1 cellular context compared by ENCODE assay signal in the genomic region with DNA sequence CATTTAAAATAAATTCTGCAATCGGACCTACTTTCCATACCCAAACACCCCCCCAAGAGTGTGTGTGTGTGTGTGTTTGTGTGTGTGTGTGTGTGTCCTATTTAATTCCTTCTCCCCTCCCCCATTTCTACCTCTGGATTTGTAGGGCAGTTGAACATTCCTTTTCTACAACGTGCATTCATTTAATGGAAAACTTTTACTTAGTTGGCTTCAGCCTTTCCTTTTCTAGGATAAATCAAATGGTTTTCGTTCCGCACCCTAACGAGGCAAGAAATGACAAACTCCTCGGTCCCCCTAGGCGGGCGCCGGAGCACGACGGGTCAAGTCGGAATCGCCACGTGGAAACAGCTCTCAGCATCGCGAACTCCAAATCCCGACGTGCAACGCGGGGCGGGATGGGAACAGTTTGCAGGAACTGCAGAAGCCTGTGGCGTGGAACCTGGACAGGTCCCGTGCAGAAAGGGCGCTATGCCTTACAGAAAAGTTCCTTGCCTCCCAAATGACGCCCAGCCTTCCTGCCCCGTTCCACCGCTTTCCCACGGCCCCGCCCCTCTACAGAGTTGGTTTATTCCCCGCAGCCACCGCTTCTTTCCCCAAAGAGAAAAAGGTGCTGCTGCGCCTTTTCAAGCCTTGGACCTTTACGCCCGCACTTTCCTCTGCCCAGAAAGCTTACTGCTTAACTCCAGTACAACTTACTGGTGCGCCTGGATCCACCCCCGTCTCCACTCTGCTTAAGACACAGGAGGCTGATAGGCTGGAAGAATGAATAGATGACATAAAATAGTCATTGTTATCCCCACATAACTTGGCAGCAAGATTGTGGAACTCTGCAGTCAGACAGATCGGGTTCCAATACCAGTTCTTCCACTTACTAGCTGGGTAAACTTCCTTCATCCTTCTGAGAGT.
TF ChIP-seq lines count a peak whose summit lies in the region.

No MANE protein-coding gene starts in this region.

TF ChIP-seq in HepG2, 621 proteins besides CTCF, POLR2A, EP300 and RAD21 (continued from another document and continues in another):
- peak; percentile 66; the same call in 1 of the 2 replicates for TF ChIP-seq PHF20 (CRISPR knock-in tag; IDR thresholded peaks at IDR 0.05)
- TF ChIP-seq ZNF558 (CRISPR knock-in tag; IDR thresholded peaks at IDR 0.05; ENCODE audit: borderline replicate concordance) = peak; percentile 49; the same call in 1 of the 2 replicates
- no peak for TF ChIP-seq MED13 (CRISPR knock-in tag; IDR thresholded peaks at IDR 0.05)
- no peak for TF ChIP-seq MZF1 (CRISPR knock-in tag; IDR thresholded peaks at IDR 0.05; ENCODE audit: borderline replicate concordance)
- TF ChIP-seq ZSCAN25 (CRISPR knock-in tag; IDR thresholded peaks at IDR 0.05) = peak; percentile 57; the same call in 1 of the 2 replicates
- TF ChIP-seq ZNF569 (CRISPR knock-in tag; IDR thresholded peaks at IDR 0.05; ENCODE audit: borderline replicate concordance) = no peak
- TF ChIP-seq ATF3 (CRISPR knock-in tag; IDR thresholded peaks at IDR 0.05) = no peak
- TF ChIP-seq TFE3 (CRISPR knock-in tag; IDR thresholded peaks at IDR 0.05) = peak; percentile 61; the same call in 1 of the 2 replicates
- no peak for TF ChIP-seq USF2 (IDR thresholded peaks at IDR 0.05; ENCODE audit: low read depth, low read length)
- peak; percentile 19; the same call in 1 of the 2 replicates for TF ChIP-seq USF2 (CRISPR knock-in tag; IDR thresholded peaks at IDR 0.05; ENCODE audit: borderline replicate concordance)
- TF ChIP-seq THAP11 (CRISPR knock-in tag; IDR thresholded peaks at IDR 0.05) = peak; percentile 97
- TF ChIP-seq, protein P1, sequence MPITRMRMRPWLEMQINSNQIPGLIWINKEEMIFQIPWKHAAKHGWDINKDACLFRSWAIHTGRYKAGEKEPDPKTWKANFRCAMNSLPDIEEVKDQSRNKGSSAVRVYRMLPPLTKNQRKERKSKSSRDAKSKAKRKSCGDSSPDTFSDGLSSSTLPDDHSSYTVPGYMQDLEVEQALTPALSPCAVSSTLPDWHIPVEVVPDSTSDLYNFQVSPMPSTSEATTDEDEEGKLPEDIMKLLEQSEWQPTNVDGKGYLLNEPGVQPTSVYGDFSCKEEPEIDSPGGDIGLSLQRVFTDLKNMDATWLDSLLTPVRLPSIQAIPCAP (CRISPR knock-in tag; IDR thresholded peaks at IDR 0.05; ENCODE audit: low read depth) = 0 out of 2 replicates have a peak, but pooled peaks have one; percentile 32
- TF ChIP-seq, protein P2, sequence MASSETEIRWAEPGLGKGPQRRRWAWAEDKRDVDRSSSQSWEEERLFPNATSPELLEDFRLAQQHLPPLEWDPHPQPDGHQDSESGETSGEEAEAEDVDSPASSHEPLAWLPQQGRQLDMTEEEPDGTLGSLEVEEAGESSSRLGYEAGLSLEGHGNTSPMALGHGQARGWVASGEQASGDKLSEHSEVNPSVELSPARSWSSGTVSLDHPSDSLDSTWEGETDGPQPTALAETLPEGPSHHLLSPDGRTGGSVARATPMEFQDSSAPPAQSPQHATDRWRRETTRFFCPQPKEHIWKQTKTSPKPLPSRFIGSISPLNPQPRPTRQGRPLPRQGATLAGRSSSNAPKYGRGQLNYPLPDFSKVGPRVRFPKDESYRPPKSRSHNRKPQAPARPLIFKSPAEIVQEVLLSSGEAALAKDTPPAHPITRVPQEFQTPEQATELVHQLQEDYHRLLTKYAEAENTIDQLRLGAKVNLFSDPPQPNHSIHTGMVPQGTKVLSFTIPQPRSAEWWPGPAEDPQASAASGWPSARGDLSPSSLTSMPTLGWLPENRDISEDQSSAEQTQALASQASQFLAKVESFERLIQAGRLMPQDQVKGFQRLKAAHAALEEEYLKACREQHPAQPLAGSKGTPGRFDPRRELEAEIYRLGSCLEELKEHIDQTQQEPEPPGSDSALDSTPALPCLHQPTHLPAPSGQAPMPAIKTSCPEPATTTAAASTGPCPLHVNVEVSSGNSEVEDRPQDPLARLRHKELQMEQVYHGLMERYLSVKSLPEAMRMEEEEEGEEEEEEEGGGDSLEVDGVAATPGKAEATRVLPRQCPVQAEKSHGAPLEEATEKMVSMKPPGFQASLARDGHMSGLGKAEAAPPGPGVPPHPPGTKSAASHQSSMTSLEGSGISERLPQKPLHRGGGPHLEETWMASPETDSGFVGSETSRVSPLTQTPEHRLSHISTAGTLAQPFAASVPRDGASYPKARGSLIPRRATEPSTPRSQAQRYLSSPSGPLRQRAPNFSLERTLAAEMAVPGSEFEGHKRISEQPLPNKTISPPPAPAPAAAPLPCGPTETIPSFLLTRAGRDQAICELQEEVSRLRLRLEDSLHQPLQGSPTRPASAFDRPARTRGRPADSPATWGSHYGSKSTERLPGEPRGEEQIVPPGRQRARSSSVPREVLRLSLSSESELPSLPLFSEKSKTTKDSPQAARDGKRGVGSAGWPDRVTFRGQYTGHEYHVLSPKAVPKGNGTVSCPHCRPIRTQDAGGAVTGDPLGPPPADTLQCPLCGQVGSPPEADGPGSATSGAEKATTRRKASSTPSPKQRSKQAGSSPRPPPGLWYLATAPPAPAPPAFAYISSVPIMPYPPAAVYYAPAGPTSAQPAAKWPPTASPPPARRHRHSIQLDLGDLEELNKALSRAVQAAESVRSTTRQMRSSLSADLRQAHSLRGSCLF (CRISPR knock-in tag; IDR thresholded peaks at IDR 0.05; ENCODE audit: borderline replicate concordance) = no peak
- TF ChIP-seq HNRNPLL (IDR thresholded peaks at IDR 0.05; ENCODE audit: low read depth, low read length, poor library complexity, severe bottlenecking) = peak; percentile 56
- TF ChIP-seq ZNF296 (CRISPR knock-in tag; conservative IDR thresholded peaks at IDR 0.05) = no peak
- TF ChIP-seq POLR2G (IDR thresholded peaks at IDR 0.05; ENCODE audit: low read depth, low read length) = peak; percentile 76
- peak; percentile 30; the same call in 1 of the 2 replicates for TF ChIP-seq RXRA (CRISPR knock-in tag; IDR thresholded peaks at IDR 0.05)
- TF ChIP-seq, protein P3, sequence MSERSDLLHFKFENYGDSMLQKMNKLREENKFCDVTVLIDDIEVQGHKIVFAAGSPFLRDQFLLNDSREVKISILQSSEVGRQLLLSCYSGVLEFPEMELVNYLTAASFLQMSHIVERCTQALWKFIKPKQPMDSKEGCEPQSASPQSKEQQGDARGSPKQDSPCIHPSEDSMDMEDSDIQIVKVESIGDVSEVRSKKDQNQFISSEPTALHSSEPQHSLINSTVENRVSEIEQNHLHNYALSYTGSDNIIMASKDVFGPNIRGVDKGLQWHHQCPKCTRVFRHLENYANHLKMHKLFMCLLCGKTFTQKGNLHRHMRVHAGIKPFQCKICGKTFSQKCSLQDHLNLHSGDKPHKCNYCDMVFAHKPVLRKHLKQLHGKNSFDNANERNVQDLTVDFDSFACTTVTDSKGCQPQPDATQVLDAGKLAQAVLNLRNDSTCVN (CRISPR knock-in tag; IDR thresholded peaks at IDR 0.05; ENCODE audit: borderline replicate concordance) = peak; percentile 66; the same call in 1 of the 2 replicates
- peak; percentile 74 for TF ChIP-seq HMGXB3 (CRISPR knock-in tag; IDR thresholded peaks at IDR 0.05; ENCODE audit: borderline replicate concordance)
- peak; percentile 56 for TF ChIP-seq ZNF777 (CRISPR knock-in tag; IDR thresholded peaks at IDR 0.05)
- peak; percentile 87; the same call in 1 of the 2 replicates for TF ChIP-seq KDM5B (CRISPR knock-in tag; IDR thresholded peaks at IDR 0.05; ENCODE audit: borderline replicate concordance)
- TF ChIP-seq GATAD2A (CRISPR knock-in tag; IDR thresholded peaks at IDR 0.05) = 0 out of 2 replicates have a peak, but pooled peaks have one; percentile 35
- TF ChIP-seq SNAI1 (CRISPR knock-in tag; IDR thresholded peaks at IDR 0.05; ENCODE audit: borderline replicate concordance) = 0 out of 2 replicates have a peak, but pooled peaks have one; percentile 30
- TF ChIP-seq, protein P4, sequence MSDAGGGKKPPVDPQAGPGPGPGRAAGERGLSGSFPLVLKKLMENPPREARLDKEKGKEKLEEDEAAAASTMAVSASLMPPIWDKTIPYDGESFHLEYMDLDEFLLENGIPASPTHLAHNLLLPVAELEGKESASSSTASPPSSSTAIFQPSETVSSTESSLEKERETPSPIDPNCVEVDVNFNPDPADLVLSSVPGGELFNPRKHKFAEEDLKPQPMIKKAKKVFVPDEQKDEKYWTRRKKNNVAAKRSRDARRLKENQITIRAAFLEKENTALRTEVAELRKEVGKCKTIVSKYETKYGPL (CRISPR knock-in tag; IDR thresholded peaks at IDR 0.05) = peak; percentile 28; the same call in 1 of the 2 replicates
- peak; percentile 69; the same call in 1 of the 2 replicates for TF ChIP-seq ZNF33A (CRISPR knock-in tag; IDR thresholded peaks at IDR 0.05; ENCODE audit: borderline replicate concordance)
- TF ChIP-seq PCBP1 (IDR thresholded peaks at IDR 0.05; ENCODE audit: borderline replicate concordance, low read depth, low read length) = no peak
- peak; percentile 75 for TF ChIP-seq NR2C2 (CRISPR knock-in tag; IDR thresholded peaks at IDR 0.05; ENCODE audit: borderline replicate concordance)
- TF ChIP-seq ERF (CRISPR knock-in tag; IDR thresholded peaks at IDR 0.05) = peak; percentile 75; the same call in 1 of the 2 replicates
- peak; percentile 92 for TF ChIP-seq ZBTB38 (CRISPR knock-in tag; IDR thresholded peaks at IDR 0.05)
- peak; percentile 52; the same call in 1 of the 2 replicates for TF ChIP-seq MED1 (CRISPR knock-in tag; IDR thresholded peaks at IDR 0.05)
- peak; percentile 75 for TF ChIP-seq HCFC1 (IDR thresholded peaks at IDR 0.05; ENCODE audit: low read depth, low read length)
- TF ChIP-seq ZNF256 (CRISPR knock-in tag; conservative IDR thresholded peaks at IDR 0.05) = peak; percentile 71; the same call in 1 of the 2 replicates
- peak; percentile 36 for TF ChIP-seq YY1 (IDR thresholded peaks at IDR 0.05; ENCODE audit: insufficient read depth, insufficient replicate concordance, low read depth, low read length)
- no peak; the same call in 1 of the 2 replicates for TF ChIP-seq ZNF629 (CRISPR knock-in tag; conservative IDR thresholded peaks at IDR 0.05)
- TF ChIP-seq FOXP1 (IDR thresholded peaks at IDR 0.05) = no peak
- no peak for TF ChIP-seq FOXP1 (CRISPR knock-in tag; IDR thresholded peaks at IDR 0.05)
- TF ChIP-seq, protein P5, sequence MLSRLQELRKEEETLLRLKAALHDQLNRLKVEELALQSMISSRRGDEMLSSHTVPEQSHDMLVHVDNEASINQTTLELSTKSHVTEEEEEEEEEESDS (CRISPR knock-in tag; IDR thresholded peaks at IDR 0.05; ENCODE audit: borderline replicate concordance) = peak; percentile 82; the same call in 1 of the 2 replicates
- TF ChIP-seq SRY (CRISPR knock-in tag; IDR thresholded peaks at IDR 0.05) = peak; percentile 87; the same call in 1 of the 2 replicates
- TF ChIP-seq KDM1A (CRISPR knock-in tag; IDR thresholded peaks at IDR 0.05) = no peak
- TF ChIP-seq ZNF335 (CRISPR knock-in tag; IDR thresholded peaks at IDR 0.05) = peak; percentile 52; the same call in 1 of the 2 replicates
- no peak for TF ChIP-seq ZNF20 (CRISPR knock-in tag; IDR thresholded peaks at IDR 0.05)
- TF ChIP-seq ZNF24 (IDR thresholded peaks at IDR 0.05) = no peak
- peak in 1 of 2 experiments; percentile 26; a peak in 1 of 4 replicates for TF ChIP-seq KLF16 (CRISPR knock-in tag; IDR thresholded peaks at IDR 0.05)
